Comparison of ENCODE assay signal across 15 cellular contexts in the genomic region with DNA sequence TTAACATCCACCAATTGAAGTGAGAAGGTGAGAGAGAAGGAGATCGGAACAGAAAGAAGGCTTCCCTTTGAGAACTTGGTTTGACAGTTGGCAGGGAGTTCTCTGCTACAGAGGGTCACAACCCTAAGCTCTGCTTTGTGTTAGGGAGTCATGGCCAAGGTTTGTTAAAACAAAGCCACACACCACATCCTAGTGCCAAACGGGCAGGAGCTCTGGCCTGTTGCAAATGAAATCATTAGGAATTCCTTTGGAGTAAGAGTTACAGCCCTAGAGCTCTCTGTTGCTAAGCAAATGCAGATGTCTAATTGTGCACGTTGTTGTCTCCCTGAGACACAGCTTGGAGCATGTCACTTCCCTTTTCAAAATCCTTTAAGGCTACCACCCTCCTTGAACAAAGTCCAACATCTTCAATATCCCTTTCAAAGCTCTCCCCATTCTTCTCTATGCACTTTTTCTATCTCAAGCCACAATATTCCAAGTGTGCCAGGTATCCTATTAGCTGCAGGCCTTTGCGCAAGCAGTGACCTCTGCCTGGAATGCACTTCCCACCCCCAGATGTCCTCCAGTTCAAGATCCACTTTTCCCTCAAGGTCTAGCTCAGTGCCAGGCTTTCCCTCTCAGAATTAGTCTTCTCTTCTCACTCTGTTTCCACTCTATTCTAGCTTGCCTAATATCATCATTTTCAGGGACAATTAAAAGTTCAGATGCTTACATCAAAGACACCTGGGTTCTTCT.
DNase-seq lines count a peak whose midpoint lies in the region; ATAC-seq and TF ChIP-seq lines count a peak whose summit lies in the region.
"Had no signal": no experiment of that assay in that cellular context is flagged by ENCODE, and none has a peak within 500 bp of the region (broad histone marks: within the 10 kb centered on the region; RNA-seq: fewer than 3 reads in every experiment).

No MANE protein-coding gene starts in this region.

- H3K9me3 ChIP-seq in testis = no peaks in the 10 kb centered on the region
- H3K9me3 ChIP-seq: adrenal gland, right lobe of liver, tibial artery had no signal

- H3K79me2 ChIP-seq in mesendoderm (ENCODE audit: control insufficient read depth, insufficient read depth, low read length) = no peaks in the 10 kb centered on the region

- no peak overlapping the region for H3K56ac ChIP-seq in mesendoderm (ENCODE audit: low read length)

- no peaks in the 10 kb centered on the region for H3K27me3 Mint-ChIP-seq in stimulated activated naive CD8-positive, alpha-beta T cell treated with anti-CD3 and anti-CD28 coated beads, Interleukin-15, amount 100 ng/mL, for 72 hours

- H4K5ac ChIP-seq in mesendoderm (ENCODE audit: low read length) = no peak overlapping the region

- H3K4me1 ChIP-seq in mesendoderm (ENCODE audit: control insufficient read depth, low read depth, low read length) (peaks cover 11% of the 10 kb centered on the region), testis (peaks cover 6% of the 10 kb centered on the region)
- H3K4me1 ChIP-seq: adrenal gland, tibial artery had no signal

- no peak overlapping the region for H2BK120ac ChIP-seq in mesendoderm (ENCODE audit: low read depth, low read length)

- no peak for ATAC-seq in stimulated activated naive CD8-positive, alpha-beta T cell treated with anti-CD3 and anti-CD28 coated beads, Interleukin-15, amount 100 ng/mL, for 72 hours
- ATAC-seq in GM18519 (IDR thresholded peaks at IDR 0.05; ENCODE audit: low FRiP score, unreplicated experiment) = no peak
- ATAC-seq: GM12878 had no signal

- no peak overlapping the region for H2AK5ac ChIP-seq in mesendoderm (ENCODE audit: low read length)

- H3K27ac ChIP-seq in mesendoderm (ENCODE audit: low read depth, low read length) (no peak overlapping the region), testis (no peak overlapping the region)
- H3K27ac ChIP-seq: adrenal gland, right lobe of liver, tibial artery had no signal

- H3K23ac ChIP-seq in mesendoderm (ENCODE audit: low read length) = no peak overlapping the region

- H3K27me3 ChIP-seq in mesendoderm (ENCODE audit: insufficient read depth, low read length, poor library complexity) (no peaks in the 10 kb centered on the region), testis (no peaks in the 10 kb centered on the region)
- H3K27me3 ChIP-seq: adrenal gland, right lobe of liver, tibial artery had no signal

- no peaks in the 10 kb centered on the region for H3K4me1 Mint-ChIP-seq in stimulated activated naive CD8-positive, alpha-beta T cell treated with anti-CD3 and anti-CD28 coated beads, Interleukin-15, amount 100 ng/mL, for 72 hours
- H3K4me1 Mint-ChIP-seq: activated B cell treated with CpG ODN at 0.5 μM for 24 hours had no signal

- no peak overlapping the region for H3K9ac ChIP-seq in mesendoderm (ENCODE audit: low read length)

- no CpG with 5 or more reads among the region's 4 CpGs for WGBS in mesendoderm (ENCODE audit: extremely low coverage, insufficient coverage, low lambda C conversion rate)
- 43 to 54% methylated on average over 4 of the region's 4 CpGs for WGBS in testis, 2 donors

- H3K9me3 Mint-ChIP-seq in stimulated activated naive CD8-positive, alpha-beta T cell treated with anti-CD3 and anti-CD28 coated beads, Interleukin-15, amount 100 ng/mL, for 72 hours = no peaks in the 10 kb centered on the region
- H3K9me3 Mint-ChIP-seq: activated B cell treated with CpG ODN at 0.5 μM for 24 hours had no signal

- DNase-seq in M059J (ENCODE audit: low read depth) = peak; percentile 26
- peak; percentile 13 for DNase-seq in cerebellar cortex (ENCODE audit: low spot score)
- DNase-seq in mesendoderm = peak; percentile 34
- DNase-seq in testis = peak; percentile 48
- DNase-seq in stimulated activated naive CD8-positive, alpha-beta T cell treated with anti-CD3 and anti-CD28 coated beads, Interleukin-15, amount 100 ng/mL, for 72 hours = no peak
- DNase-seq in NCI-H226 = no peak
- DNase-seq in HCEC 1CT = no peak
- DNase-seq: activated B cell treated with CpG ODN at 0.5 μM for 24 hours, activated T-cell treated with anti-CD3 and anti-CD28 coated beads for 4 hours, adrenal gland, NCI-H1105 treated with DMSO at 0.1 percent for 48 hours had no signal

- H3K4ac ChIP-seq in mesendoderm (ENCODE audit: low read depth, low read length) = no peak overlapping the region

- H3K79me1 ChIP-seq in mesendoderm (ENCODE audit: low read length) = no peaks in the 10 kb centered on the region

- no peak overlapping the region for H3K4me3 Mint-ChIP-seq in stimulated activated naive CD8-positive, alpha-beta T cell treated with anti-CD3 and anti-CD28 coated beads, Interleukin-15, amount 100 ng/mL, for 72 hours
- H3K4me3 Mint-ChIP-seq: activated B cell treated with CpG ODN at 0.5 μM for 24 hours had no signal

- intact Hi-C loops in testis (cut with DNase I; ENCODE audit: low total_unique reads) = no loop called here

- no peak overlapping the region for H4K8ac ChIP-seq in mesendoderm (ENCODE audit: low read depth, low read length)

- no peak overlapping the region for H3K4me2 ChIP-seq in mesendoderm (ENCODE audit: low read length)

- H2BK15ac ChIP-seq in mesendoderm (replicated peaks; ENCODE audit: low read depth) = no peak overlapping the region

- no peak for TF ChIP-seq POLR2A in testis (IDR thresholded peaks at IDR 0.05)

- peak overlapping the region; percentile 28 for H2BK5ac ChIP-seq in mesendoderm (ENCODE audit: low read length)

- H3K18ac ChIP-seq in mesendoderm (ENCODE audit: low read length) = no peak overlapping the region

- no peaks in the 10 kb centered on the region for H3K36me3 ChIP-seq in mesendoderm (ENCODE audit: control insufficient read depth, insufficient read depth, low read length)
- H3K36me3 ChIP-seq in testis (ENCODE audit: low read depth, missing control alignments) = no peaks in the 10 kb centered on the region
- H3K36me3 ChIP-seq: adrenal gland, right lobe of liver, tibial artery had no signal

- H3K4me3 ChIP-seq in mesendoderm (ENCODE audit: low read length) (no peak overlapping the region), testis (no peak overlapping the region)
- H3K4me3 ChIP-seq: adrenal gland, GM12878, right lobe of liver, tibial artery had no signal

- TF ChIP-seq CTCF in testis (IDR thresholded peaks at IDR 0.05) = no peak

- H3K27ac Mint-ChIP-seq in stimulated activated naive CD8-positive, alpha-beta T cell treated with anti-CD3 and anti-CD28 coated beads, Interleukin-15, amount 100 ng/mL, for 72 hours = peak overlapping the region in 1 of 2 donors; percentile 1
- H3K27ac Mint-ChIP-seq: activated B cell treated with CpG ODN at 0.5 μM for 24 hours had no signal

Comparison
In these comparisons a context has a peak if more than half of its experiments do, and no peak if none do; other contexts are left out.
1. DNase-seq: peak in M059J (single experiment), cerebellar cortex (single experiment), mesendoderm (single experiment) and testis (single experiment); none in stimulated activated naive CD8-positive, alpha-beta T cell treated with anti-CD3 and anti-CD28 coated beads, Interleukin-15, amount 100 ng/mL, for 72 hours (0 of 2), NCI-H226 (single experiment) and HCEC 1CT (single experiment).